Comparison of ENCODE assay signal across 18 cellular contexts in genomic region chr11:86726118-86726748, GRCh38. TPM values are rescaled to one million over a fixed set of nuclear protein-coding genes. Genes with fewer than 3 reads are reported as not detected.
DNase-seq lines count a peak whose midpoint lies in the region; ATAC-seq and TF ChIP-seq lines count a peak whose summit lies in the region.
"Had no signal": no experiment of that assay in that cellular context is flagged by ENCODE, and none has a peak within 500 bp of the region (broad histone marks: within the 10 kb centered on the region; RNA-seq: fewer than 3 reads in every experiment).

No MANE protein-coding gene starts in this region.

- peaks cover 0 to 19% (median 4%) of the 10 kb centered on the region in 3 donors for H3K36me3 Mint-ChIP-seq in naive thymus-derived CD8-positive, alpha-beta T cell
- H3K36me3 Mint-ChIP-seq: CD8-positive, alpha-beta memory T cell; neural progenitor cell; T-cell had no signal

- H2AFZ ChIP-seq in SK-N-SH (ENCODE audit: low read depth), result no peak overlapping the region
- H2AFZ ChIP-seq: neural progenitor cell had no signal

- H3K27ac ChIP-seq in SK-N-SH (ENCODE audit: low read depth in 2 of 2, low read length in 1 of 2) (peak overlapping the region; percentile 53 to 62; a peak in 3 of 4 replicates), foreskin keratinocyte (no peak overlapping the region)
- H3K27ac ChIP-seq: coronary artery, neural progenitor cell had no signal

- CTCF ChIA-PET in HEK293T (lab: Yijun Ruan, JAX) (no interaction called here), SK-N-SH (lab: Yijun Ruan, JAX) (no interaction called here)

- H3K79me2 ChIP-seq in SK-N-SH (ENCODE audit: insufficient read depth), result peaks cover 25% of the 10 kb centered on the region; the same call in 1 of the 2 replicates

- peaks cover 3 to 48% (median 23%) of the 10 kb centered on the region in 9 donors for H3K9me3 Mint-ChIP-seq in naive thymus-derived CD8-positive, alpha-beta T cell

- H3K36me3 ChIP-seq in SK-N-SH (replicated peaks in 1 of 2; ENCODE audit: control insufficient read depth in 1 of 2, insufficient read depth in 2 of 2, low read length in 1 of 2), result peaks cover 0 to 27% of the 10 kb centered on the region in 2 experiments
- H3K36me3 ChIP-seq: MG63 had no signal

- H3K4me1 ChIP-seq in SK-N-SH (ENCODE audit: control insufficient read depth in 1 of 2, insufficient read depth in 2 of 2, low read depth in 1 of 2, low read length in 1 of 2) (peaks cover 0 to under 1% of the 10 kb centered on the region in 2 experiments; a peak in 3 of 4 replicates), foreskin keratinocyte (peaks cover 27% of the 10 kb centered on the region)

- 88% methylated on average over 2 of the region's 2 CpGs for WGBS in SK-N-SH (ENCODE audit: low lambda C conversion rate)

- TF ChIP-seq CTCF in SK-N-SH (IDR thresholded peaks at IDR 0.05) (no peak), foreskin keratinocyte (conservative IDR thresholded peaks at IDR 0.05) (no peak)

- no peak overlapping the region for H3K27ac Mint-ChIP-seq in naive thymus-derived CD8-positive, alpha-beta T cell
- H3K27ac Mint-ChIP-seq: CD8-positive, alpha-beta memory T cell; neural progenitor cell; T-cell; WTC11 had no signal

- H4K20me1 ChIP-seq in SK-N-SH (ENCODE audit: insufficient read depth), result no peaks in the 10 kb centered on the region

- peaks cover 22% of the 10 kb centered on the region for H3F3A ChIP-seq in SK-N-SH (replicated peaks; ENCODE audit: insufficient read depth)

- no peak overlapping the region for H3K4me3 ChIP-seq in SK-N-SH (ENCODE audit: low read depth in 2 of 2, low read length in 1 of 2)
- H3K4me3 ChIP-seq: coronary artery, MG63, neural progenitor cell had no signal

- POLR2A ChIA-PET in HEK293T (lab: Yijun Ruan, JAX), result no interaction called here
- POLR2A ChIA-PET in SK-N-SH (lab: Yijun Ruan, JAX), result no interaction called here
- POLR2A ChIA-PET in naive thymus-derived CD8-positive, alpha-beta T cell (lab: Charles Lee), result no interaction called here

- TF ChIP-seq RAD21 in SK-N-SH (IDR thresholded peaks at IDR 0.05; ENCODE audit: low read length), result no peak

- no peak overlapping the region for H3K4me2 ChIP-seq in SK-N-SH
- H3K4me2 ChIP-seq: neural progenitor cell had no signal

- in situ Hi-C loops in ACHN (cut with HindIII; ENCODE audit: low pct_ligation_motif_present, low pct_unique_long_range_greater_than_20kb, low sequenced_read_pairs), result no loop called here

- no peaks in the 10 kb centered on the region for H3K4me1 Mint-ChIP-seq in naive thymus-derived CD8-positive, alpha-beta T cell
- H3K4me1 Mint-ChIP-seq: CD8-positive, alpha-beta memory T cell; neural progenitor cell; T-cell; WTC11 had no signal

- H3K27me3 ChIP-seq in SK-N-SH (ENCODE audit: insufficient read depth) (no peaks in the 10 kb centered on the region), foreskin keratinocyte (no peaks in the 10 kb centered on the region)
- H3K27me3 ChIP-seq: MG63, neural progenitor cell had no signal

- DNase-seq in ACHN, result peak; percentile 69
- peak; percentile 2 for DNase-seq in HEK293T (ENCODE audit: extremely low spot score)
- no peak for DNase-seq in SK-N-SH
- DNase-seq in foreskin keratinocyte, result peak; percentile 91 to 96
- DNase-seq in naive thymus-derived CD8-positive, alpha-beta T cell, result no peak
- DNase-seq in activated CD8-positive, alpha-beta memory T cell treated with anti-CD3 and anti-CD28 coated beads, Interleukin-2, amount 50 U/mL, for 48 hours, result no peak
- DNase-seq in iPS-NIHi11 (ENCODE audit: low spot score), result no peak
- DNase-seq: activated effector memory CD4-positive, alpha-beta T cell treated with anti-CD3 and anti-CD28 coated beads, Interleukin-2, amount 50 U/mL, for 16 hours; anterior cingulate cortex; CD8-positive, alpha-beta memory T cell; MG63; NCI-H2029 treated with DMSO at 0.1 percent for 48 hours; NCI-H526; T-cell had no signal

- ATAC-seq in foreskin keratinocyte (peak; percentile 95), GM19328 (IDR thresholded peaks at IDR 0.05; ENCODE audit: unreplicated experiment) (no peak)
- no peak for ATAC-seq in naive thymus-derived CD8-positive, alpha-beta T cell
- ATAC-seq: T-cell, WTC11 had no signal

- no peak overlapping the region for H3K4me3 Mint-ChIP-seq in naive thymus-derived CD8-positive, alpha-beta T cell
- H3K4me3 Mint-ChIP-seq: CD8-positive, alpha-beta memory T cell; neural progenitor cell; T-cell; WTC11 had no signal

- no peak overlapping the region for H3K9ac ChIP-seq in SK-N-SH
- H3K9ac ChIP-seq: neural progenitor cell had no signal

- TF ChIP-seq EP300 in SK-N-SH (IDR thresholded peaks at IDR 0.05; ENCODE audit: borderline replicate concordance in 1 of 2, low read depth in 1 of 2, low read length in 1 of 2), result peak in 1 of 2 experiments; percentile 43; a peak in 1 of 4 replicates

- no peaks in the 10 kb centered on the region for H3K9me2 ChIP-seq in SK-N-SH

- peaks cover 11% of the 10 kb centered on the region for H3K9me3 ChIP-seq in SK-N-SH

- peaks cover 0 to 3% (median 3%) of the 10 kb centered on the region in 5 donors for H3K27me3 Mint-ChIP-seq in naive thymus-derived CD8-positive, alpha-beta T cell

TF ChIP-seq in HEK293T, 16 proteins besides CTCF, POLR2A, EP300 and RAD21:
- TF ChIP-seq FOXK2 (IDR thresholded peaks at IDR 0.05) (no peak), ELF4 (IDR thresholded peaks at IDR 0.05) (no peak), TARDBP (IDR thresholded peaks at IDR 0.05) (no peak), L3MBTL2 (conservative IDR thresholded peaks at IDR 0.05) (no peak), CTBP1 (IDR thresholded peaks at IDR 0.05; ENCODE audit: borderline replicate concordance) (no peak), HDGF (IDR thresholded peaks at IDR 0.05; ENCODE audit: borderline replicate concordance) (no peak), ZNF384 (IDR thresholded peaks at IDR 0.05) (no peak), ARNT (IDR thresholded peaks at IDR 0.05) (no peak), LEF1 (IDR thresholded peaks at IDR 0.05; ENCODE audit: borderline replicate concordance) (no peak)

TF ChIP-seq in SK-N-SH, 30 proteins besides CTCF, POLR2A, EP300 and RAD21 (continues in another document):
- TF ChIP-seq ELF1 (IDR thresholded peaks at IDR 0.05) (no peak), REST (IDR thresholded peaks at IDR 0.05; ENCODE audit: low read depth, low read length) (no peak), USF2 (IDR thresholded peaks at IDR 0.05; ENCODE audit: borderline replicate concordance, low read depth, low read length) (no peak), TAF1 (IDR thresholded peaks at IDR 0.05; ENCODE audit: borderline replicate concordance, low read depth, low read length) (no peak)
- TF ChIP-seq, protein P1, sequence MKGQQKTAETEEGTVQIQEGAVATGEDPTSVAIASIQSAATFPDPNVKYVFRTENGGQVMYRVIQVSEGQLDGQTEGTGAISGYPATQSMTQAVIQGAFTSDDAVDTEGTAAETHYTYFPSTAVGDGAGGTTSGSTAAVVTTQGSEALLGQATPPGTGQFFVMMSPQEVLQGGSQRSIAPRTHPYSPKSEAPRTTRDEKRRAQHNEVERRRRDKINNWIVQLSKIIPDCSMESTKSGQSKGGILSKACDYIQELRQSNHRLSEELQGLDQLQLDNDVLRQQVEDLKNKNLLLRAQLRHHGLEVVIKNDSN (IDR thresholded peaks at IDR 0.05; ENCODE audit: borderline replicate concordance, low read depth), result no peak

RNA-seq across cellular contexts. Expression of gene ME3, which starts 53.8 kb away (rescaled TPM):
- polyA plus RNA-seq in SK-N-SH (2012; rRNA removed), result 22.0 and 25.5 TPM in 2 replicates
- 6.5 and 11.4 TPM in 2 replicates for polyA plus RNA-seq in SK-N-SH (2012; cell fraction: cytosol; rRNA removed)
- polyA plus RNA-seq in SK-N-SH (2012; cell fraction: nucleus; rRNA removed), result 106 and 111 TPM in 2 replicates
- total RNA-seq in foreskin keratinocyte, result 2.4 and 3.7 TPM in 2 replicates
- 2.2 and 3.2 TPM in 2 replicates for polyA plus RNA-seq in foreskin keratinocyte
- 1 to 10 TPM; 2.0 to 2.5 TPM for total RNA-seq in naive thymus-derived CD8-positive, alpha-beta T cell
- 1 to 10 TPM in 1 of 3 donors, under 1 TPM in 2; 0.48 to 1.1 (median 0.54) TPM for polyA plus RNA-seq in naive thymus-derived CD8-positive, alpha-beta T cell
- polyA plus RNA-seq: CD8-positive, alpha-beta memory T cell had no signal

Comparison
In these comparisons a context has a peak if more than half of its experiments do, and no peak if none do; other contexts are left out.
1. DNase-seq: peak in ACHN (single experiment), HEK293T (single experiment) and foreskin keratinocyte (2 of 2); none in SK-N-SH (single experiment), naive thymus-derived CD8-positive, alpha-beta T cell (0 of 10), activated CD8-positive, alpha-beta memory T cell treated with anti-CD3 and anti-CD28 coated beads, Interleukin-2, amount 50 U/mL, for 48 hours (single experiment) and iPS-NIHi11 (single experiment).